ENCODE assay signal across 11 cellular contexts in the genomic region with DNA sequence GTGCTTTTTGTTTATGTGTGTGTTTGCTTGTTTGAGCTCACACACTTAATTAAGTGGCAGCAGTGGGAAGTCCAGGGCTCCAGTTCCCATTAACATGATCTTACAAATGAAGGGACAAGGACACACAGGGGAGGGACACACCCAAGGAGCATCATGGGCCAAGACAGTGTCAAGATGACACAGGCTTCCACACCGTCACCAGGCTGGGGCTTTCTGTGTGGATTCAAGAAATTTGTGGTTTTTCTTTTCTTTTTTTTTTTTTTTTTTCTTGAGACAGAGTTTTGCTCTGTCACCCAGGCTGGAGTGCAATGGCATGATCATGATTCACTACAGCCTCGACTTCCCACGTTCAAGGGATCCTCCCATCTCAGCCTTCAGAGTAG.
DNase-seq lines count a peak whose midpoint lies in the region; ATAC-seq and TF ChIP-seq lines count a peak whose summit lies in the region.
"Had no signal": no experiment of that assay in that cellular context is flagged by ENCODE, and none has a peak within 500 bp of the region (broad histone marks: within the 10 kb centered on the region; RNA-seq: fewer than 3 reads in every experiment).

No MANE protein-coding gene starts in this region.

- no peak for TF ChIP-seq CTCF in MM.1S (IDR thresholded peaks at IDR 0.05; ENCODE audit: low read length)
- no peak for TF ChIP-seq CTCF in gastroesophageal sphincter (IDR thresholded peaks at IDR 0.05)
- no peak for TF ChIP-seq CTCF in vagina (IDR thresholded peaks at IDR 0.05)

- no peaks in the 10 kb centered on the region for H3K4me1 Mint-ChIP-seq in CD4-positive, alpha-beta memory T cell
- H3K4me1 Mint-ChIP-seq: activated naive CD4-positive, alpha-beta T cell treated with anti-CD3 and anti-CD28 coated beads, Interleukin-2, amount 50 U/mL, for 24 hours had no signal

- peaks cover 5 to 30% of the 10 kb centered on the region in 2 donors for H3K27me3 Mint-ChIP-seq in CD4-positive, alpha-beta memory T cell

- H3K36me3 Mint-ChIP-seq in CD4-positive, alpha-beta memory T cell, result no peaks in the 10 kb centered on the region
- H3K36me3 Mint-ChIP-seq: activated naive CD4-positive, alpha-beta T cell treated with anti-CD3 and anti-CD28 coated beads, Interleukin-2, amount 50 U/mL, for 24 hours; CD8-positive, alpha-beta memory T cell had no signal

- no peak for TF ChIP-seq POLR2A in gastroesophageal sphincter (IDR thresholded peaks at IDR 0.05)
- no peak for TF ChIP-seq POLR2A in vagina (IDR thresholded peaks at IDR 0.05)

- ATAC-seq in gastroesophageal sphincter, result no peak

- peak; percentile 27 for DNase-seq in stimulated activated CD4-positive, alpha-beta T cell treated with anti-CD3 and anti-CD28 coated beads, Interleukin-1b, Interleukin-23, amount 100 ng/mL, for 48 hours
- DNase-seq in stimulated activated CD4-positive, alpha-beta T cell treated with anti-CD3 and anti-CD28 coated beads, Interleukin-4, amount 100 ng/mL, for 4 hours, result no peak
- DNase-seq in MM.1S (peak; percentile 34), vagina (ENCODE audit: extremely low spot score in 2 of 2) (no peak), NCI-H1105 treated with DMSO at 0.1 percent for 48 hours (lab: John Stamatoyannopoulos, UW) (no peak)
- DNase-seq in CD4-positive, alpha-beta memory T cell, result no peak
- DNase-seq in effector CD4-positive, alpha-beta T cell, result no peak
- DNase-seq: CD8-positive, alpha-beta memory T cell; KG1 had no signal

- H3K4me3 ChIP-seq in MM.1S (ENCODE audit: low read length) (no peak overlapping the region), gastroesophageal sphincter (no peak overlapping the region), vagina (no peak overlapping the region)
- no peak overlapping the region for H3K4me3 ChIP-seq in CD4-positive, alpha-beta memory T cell (ENCODE audit: low read length in 2 of 2)

- WGBS in gastroesophageal sphincter (ENCODE audit: low coverage in 1 of 2), 2 donors, result 44% methylated on average over 3 of the region's 3 CpGs; no CpG with 5 or more reads in 1 of the 2 donors

- H3K9me3 ChIP-seq in MM.1S (replicated peaks; ENCODE audit: insufficient read depth, low read length) (no peaks in the 10 kb centered on the region), gastroesophageal sphincter (no peaks in the 10 kb centered on the region), vagina (no peaks in the 10 kb centered on the region)
- H3K9me3 ChIP-seq in CD4-positive, alpha-beta memory T cell (ENCODE audit: control insufficient read depth in 1 of 2, low read length in 2 of 2), result no peaks in the 10 kb centered on the region

- H3K27me3 ChIP-seq in MM.1S (replicated peaks; ENCODE audit: insufficient read depth, low read length) (no peaks in the 10 kb centered on the region), gastroesophageal sphincter (no peaks in the 10 kb centered on the region), vagina (no peaks in the 10 kb centered on the region)
- no peaks in the 10 kb centered on the region for H3K27me3 ChIP-seq in CD4-positive, alpha-beta memory T cell (ENCODE audit: insufficient read depth, low read length)

- no peak overlapping the region for H3K4me2 ChIP-seq in MM.1S (ENCODE audit: low read depth, low read length)

- no peak overlapping the region for H3K4me3 Mint-ChIP-seq in CD4-positive, alpha-beta memory T cell
- H3K4me3 Mint-ChIP-seq: activated naive CD4-positive, alpha-beta T cell treated with anti-CD3 and anti-CD28 coated beads, Interleukin-2, amount 50 U/mL, for 24 hours; CD8-positive, alpha-beta memory T cell had no signal

- no peaks in the 10 kb centered on the region for H3K36me3 ChIP-seq in MM.1S (replicated peaks; ENCODE audit: insufficient read depth, low read length)
- H3K36me3 ChIP-seq in gastroesophageal sphincter, result peaks cover 0 to 6% of the 10 kb centered on the region in 2 donors
- no peaks in the 10 kb centered on the region for H3K36me3 ChIP-seq in vagina
- H3K36me3 ChIP-seq in CD4-positive, alpha-beta memory T cell (ENCODE audit: insufficient read depth, low read length), result no peaks in the 10 kb centered on the region

- no peak overlapping the region for H3K9ac ChIP-seq in MM.1S (ENCODE audit: low read length)

- peaks cover 0 to 7% (median 1%) of the 10 kb centered on the region in 8 donors for H3K9me3 Mint-ChIP-seq in CD4-positive, alpha-beta memory T cell
- H3K9me3 Mint-ChIP-seq: activated naive CD4-positive, alpha-beta T cell treated with anti-CD3 and anti-CD28 coated beads, Interleukin-2, amount 50 U/mL, for 24 hours had no signal

- no peak overlapping the region for H3K27ac Mint-ChIP-seq in CD4-positive, alpha-beta memory T cell
- H3K27ac Mint-ChIP-seq: activated naive CD4-positive, alpha-beta T cell treated with anti-CD3 and anti-CD28 coated beads, Interleukin-2, amount 50 U/mL, for 24 hours; CD8-positive, alpha-beta memory T cell had no signal

- CTCF ChIA-PET in CD4-positive, alpha-beta memory T cell (lab: Charles Lee; ENCODE audit: partially characterized antibody), result no interaction called here

- no peaks in the 10 kb centered on the region for H3K79me2 ChIP-seq in MM.1S (ENCODE audit: low read length)

- H3F3A ChIP-seq in MM.1S (ENCODE audit: insufficient read depth, low read length), result peaks cover 13% of the 10 kb centered on the region

- H3K4me1 ChIP-seq in MM.1S (ENCODE audit: low read length), result peaks cover 29% of the 10 kb centered on the region
- peaks cover 0 to 27% (median 4%) of the 10 kb centered on the region in 3 donors for H3K4me1 ChIP-seq in gastroesophageal sphincter
- peaks cover 15% of the 10 kb centered on the region for H3K4me1 ChIP-seq in vagina
- H3K4me1 ChIP-seq in CD4-positive, alpha-beta memory T cell (ENCODE audit: insufficient read depth, low read length), result no peaks in the 10 kb centered on the region

- intact Hi-C loops in vagina (cut with DNase I), result no loop called here
- intact Hi-C loops in CD4-positive, alpha-beta memory T cell (cut with micrococcal nuclease), result no loop called here

- TF ChIP-seq EP300 in gastroesophageal sphincter (IDR thresholded peaks at IDR 0.05), result no peak

- H3K27ac ChIP-seq in MM.1S (ENCODE audit: low read length) (no peak overlapping the region), gastroesophageal sphincter (peak overlapping the region in 3 of 4 donors; percentile 40 to 75 (median 53)), vagina (peak overlapping the region; percentile 62)
- H3K27ac ChIP-seq in CD4-positive, alpha-beta memory T cell (ENCODE audit: low read depth, low read length), result no peak overlapping the region

- H2AFZ ChIP-seq in MM.1S (ENCODE audit: low read length), result no peak overlapping the region

- no peaks in the 10 kb centered on the region for H3K9me2 ChIP-seq in MM.1S (replicated peaks; ENCODE audit: insufficient read depth, low read length)

- no peaks in the 10 kb centered on the region for H4K20me1 ChIP-seq in MM.1S (ENCODE audit: insufficient read depth, low read length)

- POLR2A ChIA-PET in CD4-positive, alpha-beta memory T cell (lab: Charles Lee; ENCODE audit: partially characterized antibody), result no interaction called here

Comparison
In these comparisons a context has a peak if more than half of its experiments do, and no peak if none do; other contexts are left out.
1. DNase-seq: peak in stimulated activated CD4-positive, alpha-beta T cell treated with anti-CD3 and anti-CD28 coated beads, Interleukin-1b, Interleukin-23, amount 100 ng/mL, for 48 hours (single experiment) and MM.1S (single experiment); none in stimulated activated CD4-positive, alpha-beta T cell treated with anti-CD3 and anti-CD28 coated beads, Interleukin-4, amount 100 ng/mL, for 4 hours (0 of 2), vagina (0 of 2), CD4-positive, alpha-beta memory T cell (0 of 5), NCI-H1105 treated with DMSO at 0.1 percent for 48 hours (single experiment) and effector CD4-positive, alpha-beta T cell (single experiment).
2. H3K27ac ChIP-seq: peak in gastroesophageal sphincter (3 of 4) and vagina (single experiment); none in MM.1S (single experiment) and CD4-positive, alpha-beta memory T cell (single experiment).